In the genomic region with DNA sequence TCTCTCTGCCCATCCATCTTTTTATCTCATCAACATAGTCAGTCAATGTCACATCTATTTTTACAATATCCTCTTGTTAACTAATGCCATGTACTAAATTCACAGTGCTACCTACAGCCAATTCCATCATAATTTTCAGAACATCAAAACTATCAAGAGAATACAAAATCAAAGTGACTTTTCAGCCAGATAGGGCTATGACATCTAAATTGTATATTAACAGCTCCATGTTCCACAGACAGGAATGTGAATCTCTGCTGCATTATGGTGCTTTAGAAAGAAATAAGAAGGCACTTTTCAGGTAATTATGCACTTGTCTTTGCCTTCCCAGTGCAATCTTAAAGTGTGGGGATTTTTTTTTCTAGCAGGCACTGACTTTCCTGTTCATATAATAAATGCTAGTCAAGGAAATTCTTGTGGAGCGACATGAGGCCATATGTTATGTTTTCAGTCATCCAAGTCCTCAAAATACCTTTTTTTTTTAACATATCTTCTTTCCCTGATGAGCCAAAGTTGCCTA, we compare ENCODE assay signal across 24 cellular contexts.
"Had no signal": no experiment of that assay in that cellular context is flagged by ENCODE, and none has a peak within 500 bp of the region (broad histone marks: within the 10 kb centered on the region; RNA-seq: fewer than 3 reads in every experiment).

No MANE protein-coding gene starts in this region.

- DNase-seq: stimulated activated CD4-positive, alpha-beta T cell treated with anti-CD3 and anti-CD28 coated beads, Interleukin-2, amount 100 ng/mL, for 48 hours; stimulated activated CD4-positive, alpha-beta T cell treated with anti-CD3 and anti-CD28 coated beads, Interleukin-4, amount 100 ng/mL, for 1 hour; stimulated activated CD4-positive, alpha-beta T cell treated with anti-CD3 and anti-CD28 coated beads, Interleukin-4, amount 100 ng/mL, for 24 hours; stimulated activated CD4-positive, alpha-beta T cell treated with anti-CD3 and anti-CD28 coated beads, Interleukin-4, amount 100 ng/mL, for 4 hours; stimulated activated CD8-positive, alpha-beta memory T cell treated with anti-CD3 and anti-CD28 coated beads, Interleukin-4, amount 100 ng/mL, for 48 hours; stimulated activated naive B cell treated with anti-CD40 and anti-IgM and Interleukin-4, amounts not matched to agents 10 μg/mL and 1 μg/mL and 100 μg/mL, for 72 hours; stimulated activated naive CD4-positive, alpha-beta T cell; stimulated activated naive CD4-positive, alpha-beta T cell treated with Interleukin-2 at 50 U/mL for 16 hours; stimulated activated naive CD8-positive, alpha-beta T cell treated with anti-CD3 and anti-CD28 coated beads, Interleukin-15, amount 100 ng/mL, for 72 hours; stimulated activated naive CD8-positive, alpha-beta T cell treated with anti-CD3 and anti-CD28 coated beads, Interleukin-15, Interleukin-2, amounts not matched to agents 100 U/mL and 50 U/mL, for 24 hours; stomach; substantia nigra; testis; thyroid gland; tibial artery; transverse colon; trophoblast cell; upper lobe of left lung; upper lobe of right lung; uterus had no signal

- H3K9me3 ChIP-seq: stomach, suprapubic skin, testis, thoracic aorta, thyroid gland, tibial artery, tibial nerve, transverse colon, upper lobe of left lung, upper lobe of right lung, uterus, vagina had no signal

- H3K27me3 ChIP-seq: stomach, suprapubic skin, testis, thyroid gland, tibial artery, tibial nerve, transverse colon, upper lobe of left lung, upper lobe of right lung, uterus, vagina had no signal

- H3K4me3 ChIP-seq: stomach, suprapubic skin, testis, thoracic aorta, thyroid gland, tibial artery, tibial nerve, transverse colon, upper lobe of left lung, upper lobe of right lung, uterus, vagina had no signal

- H3K36me3 ChIP-seq: stomach, suprapubic skin, thoracic aorta, thyroid gland, tibial artery, tibial nerve, transverse colon, upper lobe of left lung, upper lobe of right lung, uterus, vagina had no signal

- H3K27ac ChIP-seq: stomach, suprapubic skin, testis, thoracic aorta, thyroid gland, tibial artery, tibial nerve, transverse colon, upper lobe of left lung, upper lobe of right lung, uterus, vagina had no signal
